ENCODE assay signal across 9 cellular contexts in the genomic region with DNA sequence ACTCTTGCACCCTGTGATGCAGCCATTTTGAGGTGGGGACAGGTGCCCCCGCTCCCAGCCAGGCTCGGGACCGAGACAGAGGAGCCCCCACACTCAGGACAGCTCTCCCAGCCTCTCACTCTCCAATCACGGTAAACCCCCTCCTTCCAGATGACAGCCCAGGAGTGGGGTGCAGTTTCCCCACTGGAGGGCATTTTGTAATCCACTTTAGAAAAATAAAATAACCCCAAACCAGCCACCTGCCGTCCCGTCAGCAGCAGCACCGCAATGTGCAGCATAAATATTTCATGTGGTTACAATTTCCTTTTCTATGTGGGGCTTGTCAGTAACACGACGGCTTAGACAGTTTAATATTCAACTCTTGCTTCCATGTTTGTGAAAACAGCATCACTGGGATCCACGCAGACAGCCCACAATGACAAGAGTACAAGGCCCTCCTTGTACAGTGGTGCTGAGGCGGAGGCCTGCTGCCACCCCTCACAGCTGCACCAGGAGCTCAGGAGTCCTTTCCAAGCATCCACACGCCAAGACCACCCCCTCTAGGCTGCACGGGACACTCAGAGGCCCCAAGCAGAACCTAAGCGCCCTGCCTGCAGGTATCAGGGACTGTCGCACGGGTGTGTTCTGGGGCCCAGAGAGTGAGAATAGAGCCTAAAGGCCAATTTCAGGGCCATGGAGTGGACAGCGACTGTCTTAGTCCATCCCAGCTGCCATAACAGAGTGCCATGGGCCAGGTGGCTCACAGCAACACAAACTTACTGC.
A peak's percentile ranks its signal among the peaks of the same experiment; 100 is the strongest.
DNase-seq lines count a peak whose midpoint lies in the region; ATAC-seq and FAIRE-seq lines count a peak whose summit lies in the region.
"Had no signal": no experiment of that assay in that cellular context is flagged by ENCODE, and none has a peak within 500 bp of the region (broad histone marks: within the 10 kb centered on the region; RNA-seq: fewer than 3 reads in every experiment).

No MANE protein-coding gene starts in this region.

- ATAC-seq in sciatic nerve, result no peak
- no peak for ATAC-seq in HG03097 (IDR thresholded peaks at IDR 0.05; ENCODE audit: low FRiP score, unreplicated experiment)

- intact Hi-C loops in sciatic nerve (cut with DNase I), result no loop called here

- DNase-seq in GM19239 (ENCODE audit: insufficient read length, low spot score) (no peak), T-helper 2 cell (peak in 3 of 5 experiments; percentile 21 to 79 (median 72)), sciatic nerve (ENCODE audit: low spot score) (peak; percentile 25), LoVo (ENCODE audit: low spot score) (no peak), NCI-H1436 (lab: John Stamatoyannopoulos, UW) (no peak), AG08396 (ENCODE audit: low spot score) (no peak)
- peak; percentile 82 for DNase-seq in central memory CD4-positive, alpha-beta T cell
- DNase-seq: DMS79 had no signal

- FAIRE-seq in GM19239 (lab: Jason Lieb, UNC), result peak; percentile 87

Comparison
In these comparisons a context has a peak if more than half of its experiments do, and no peak if none do; other contexts are left out.
1. DNase-seq: peak in T-helper 2 cell (3 of 5), central memory CD4-positive, alpha-beta T cell (single experiment) and sciatic nerve (single experiment); none in GM19239 (single experiment), LoVo (single experiment), NCI-H1436 (single experiment) and AG08396 (single experiment).